Comparison of ENCODE assay signal across 7 cellular contexts in the genomic region with DNA sequence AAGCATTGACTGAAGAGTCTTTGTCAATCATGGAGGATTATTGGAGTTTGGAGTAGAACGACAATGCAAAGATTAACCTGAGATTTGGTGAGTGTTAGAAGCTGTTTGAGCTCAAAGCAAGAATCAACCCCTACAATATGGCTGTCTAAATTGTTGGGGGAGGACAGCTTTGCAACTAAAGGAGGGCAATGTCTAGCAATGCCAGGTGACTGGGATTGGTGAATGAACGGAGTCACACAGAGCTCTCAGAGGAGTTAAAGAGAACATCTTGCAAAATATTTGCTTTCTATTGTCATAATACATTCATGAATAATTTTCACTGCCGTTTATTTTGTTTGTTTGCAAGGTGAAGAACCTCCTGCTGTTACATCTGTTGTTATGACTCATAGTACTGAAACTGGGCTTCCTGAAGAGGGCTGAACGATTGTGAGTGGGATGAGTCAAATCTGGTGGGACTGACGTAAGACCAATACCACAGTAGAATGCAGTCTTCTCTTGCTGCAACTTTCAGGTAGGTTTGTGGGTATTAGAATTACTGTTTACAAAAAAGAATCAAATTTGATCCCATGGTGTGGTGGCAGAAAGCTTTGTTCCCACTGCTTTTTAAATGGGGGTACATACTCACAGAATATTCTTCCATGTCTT.
DNase-seq lines count a peak whose midpoint lies in the region; ATAC-seq and TF ChIP-seq lines count a peak whose summit lies in the region.

No MANE protein-coding gene starts in this region.

- H3K9me3 ChIP-seq in OCI-LY3 (ENCODE audit: insufficient read depth, low read length) (no peaks in the 10 kb centered on the region), neuronal stem cell (replicated peaks in 1 of 2; ENCODE audit: control insufficient read depth in 2 of 2, insufficient read depth in 1 of 2, low read depth in 1 of 2, low read length in 2 of 2) (peaks cover 0 to 3% of the 10 kb centered on the region in 2 donors)

- H2BK120ac ChIP-seq in neuronal stem cell (ENCODE audit: low read depth, low read length): no peak overlapping the region

- no peak overlapping the region for H3K14ac ChIP-seq in neuronal stem cell (ENCODE audit: low read length)

- no peak overlapping the region for H4K8ac ChIP-seq in neuronal stem cell (ENCODE audit: low read depth, low read length)

- peak overlapping the region; percentile 8; the same call in 1 of the 2 replicates for H3K9ac ChIP-seq in OCI-LY3 (ENCODE audit: low read length)
- no peak overlapping the region for H3K9ac ChIP-seq in neuronal stem cell (ENCODE audit: low read depth, low read length, poor library complexity)

- H3K27me3 ChIP-seq in GM06990 (replicated peaks; ENCODE audit: control insufficient read depth, insufficient read depth, low read length) (no peaks in the 10 kb centered on the region), OCI-LY3 (ENCODE audit: low read depth, low read length) (peaks cover 59% of the 10 kb centered on the region), neuronal stem cell (ENCODE audit: control insufficient read depth in 3 of 3, insufficient read depth in 3 of 3, low read depth in 1 of 3, low read length in 3 of 3) (no peaks in the 10 kb centered on the region)

- peak; percentile 79 for DNase-seq in GM06990 (ENCODE audit: extremely low read depth, insufficient read length)
- DNase-seq in fibroblast of pulmonary artery (ENCODE audit: low read depth): peak; percentile 23
- no peak for DNase-seq in GM03348 (ENCODE audit: low spot score)
- DNase-seq in neuronal stem cell (ENCODE audit: low spot score): no peak

- H3K18ac ChIP-seq in neuronal stem cell (ENCODE audit: low read length): no peak overlapping the region

- no peaks in the 10 kb centered on the region for H3K79me2 ChIP-seq in OCI-LY3 (ENCODE audit: low read length)

- H3K4me1 ChIP-seq in OCI-LY3 (ENCODE audit: low read length): peaks cover 26% of the 10 kb centered on the region
- peaks cover 24 to 26% of the 10 kb centered on the region in 2 donors for H3K4me1 ChIP-seq in neuronal stem cell (ENCODE audit: control insufficient read depth in 2 of 2, insufficient read depth in 1 of 2, low read depth in 1 of 2, low read length in 2 of 2)

- H3K4me3 ChIP-seq in GM06990 (replicated peaks; ENCODE audit: low read depth, low read length) (peak overlapping the region; percentile 39), OCI-LY3 (ENCODE audit: low read length) (peak overlapping the region; percentile 59), fibroblast of pulmonary artery (replicated peaks; ENCODE audit: low read depth, low read length) (no peak overlapping the region), neuronal stem cell (ENCODE audit: low read length in 2 of 2) (no peak overlapping the region)

- no peak overlapping the region for H4K91ac ChIP-seq in neuronal stem cell (ENCODE audit: low read depth, low read length, poor library complexity)

- H3K27ac ChIP-seq in OCI-LY3 (ENCODE audit: low read length): no peak overlapping the region
- no peak overlapping the region for H3K27ac ChIP-seq in neuronal stem cell (replicated peaks; ENCODE audit: low read length)

- no peaks in the 10 kb centered on the region for H3K79me1 ChIP-seq in neuronal stem cell (ENCODE audit: low read depth, low read length)

- no peaks in the 10 kb centered on the region for H4K20me1 ChIP-seq in OCI-LY3 (ENCODE audit: insufficient read depth, low read length)

- no peak overlapping the region for H2BK15ac ChIP-seq in neuronal stem cell (ENCODE audit: low read length)

- H2AFZ ChIP-seq in OCI-LY3 (ENCODE audit: low read depth, low read length) (no peak overlapping the region), neuronal stem cell (ENCODE audit: low read length) (no peak overlapping the region)

- ATAC-seq in GM19452 (IDR thresholded peaks at IDR 0.05; ENCODE audit: unreplicated experiment): peak; percentile 97
- ATAC-seq in HG03378 (IDR thresholded peaks at IDR 0.05; ENCODE audit: unreplicated experiment): peak; percentile 98

- H2BK5ac ChIP-seq in neuronal stem cell (ENCODE audit: low read length): no peak overlapping the region

- H3K4me2 ChIP-seq in OCI-LY3 (ENCODE audit: low read length): peak overlapping the region; percentile 91
- H3K4me2 ChIP-seq in neuronal stem cell (ENCODE audit: insufficient read depth, low read length, poor library complexity, severe bottlenecking): no peak overlapping the region

- no peaks in the 10 kb centered on the region for H3K36me3 ChIP-seq in GM06990 (ENCODE audit: control insufficient read depth, insufficient read depth, low read length)
- no peaks in the 10 kb centered on the region for H3K36me3 ChIP-seq in OCI-LY3 (replicated peaks; ENCODE audit: low read depth, low read length)
- H3K36me3 ChIP-seq in neuronal stem cell (replicated peaks in 1 of 2; ENCODE audit: control insufficient read depth in 2 of 2, insufficient read depth in 2 of 2, low read length in 2 of 2): peaks cover 0 to 2% of the 10 kb centered on the region in 2 donors

- no peak overlapping the region for H2AK5ac ChIP-seq in neuronal stem cell (ENCODE audit: low read depth, low read length)

- TF ChIP-seq CTCF in GM06990 (IDR thresholded peaks at IDR 0.05; ENCODE audit: insufficient read depth, low read length, poor library complexity, severe bottlenecking) (no peak), OCI-LY3 (IDR thresholded peaks at IDR 0.05; ENCODE audit: low read depth, low read length) (no peak), fibroblast of pulmonary artery (IDR thresholded peaks at IDR 0.05; ENCODE audit: low read length, missing control alignments) (no peak)

- H3K23ac ChIP-seq in neuronal stem cell (ENCODE audit: low read depth, low read length, poor library complexity): no peak overlapping the region

- no peak overlapping the region for H2BK12ac ChIP-seq in neuronal stem cell (ENCODE audit: low read length)

- no peak overlapping the region for H3K4ac ChIP-seq in neuronal stem cell (ENCODE audit: low read length)

- WGBS in neuronal stem cell (ENCODE audit: extremely low coverage in 2 of 2, insufficient read length in 2 of 2, insufficient replicate concordance in 1 of 2), 2 donors: no CpG with 5 or more reads among the region's 5 CpGs

Comparison
In these comparisons a context has a peak if more than half of its experiments do, and no peak if none do; other contexts are left out.
1. DNase-seq: peak in GM06990 (single experiment) and fibroblast of pulmonary artery (single experiment); none in GM03348 (single experiment) and neuronal stem cell (single experiment).
2. H3K4me3 ChIP-seq: peak in GM06990 (single experiment) and OCI-LY3 (single experiment); none in fibroblast of pulmonary artery (single experiment) and neuronal stem cell (0 of 2).